In the genomic region with DNA sequence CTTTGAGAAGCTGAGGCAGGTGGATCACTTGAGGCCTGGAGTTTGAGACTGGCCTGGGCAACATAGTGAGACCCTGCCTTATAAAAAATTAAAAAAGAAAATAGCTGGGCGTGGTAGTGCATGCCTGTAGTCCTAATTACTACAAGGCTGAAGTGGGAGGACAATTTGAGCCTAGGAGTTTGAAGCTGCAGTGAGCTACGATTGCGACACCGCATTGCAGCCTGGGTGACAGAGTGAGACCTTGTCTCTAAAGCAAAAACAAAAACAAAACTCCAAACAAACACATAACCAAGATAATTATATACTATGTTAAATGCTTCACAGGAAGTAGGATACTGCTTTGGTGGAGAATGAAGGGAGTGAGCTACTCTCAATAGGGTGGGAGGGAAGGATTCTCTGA, we compare ENCODE assay signal across 28 cellular contexts. TPM values are rescaled to one million over a fixed set of nuclear protein-coding genes. Genes with fewer than 3 reads are reported as not detected.
"Had no signal": no experiment of that assay in that cellular context is flagged by ENCODE, and none has a peak within 500 bp of the region (broad histone marks: within the 10 kb centered on the region; RNA-seq: fewer than 3 reads in every experiment).

No MANE protein-coding gene starts in this region.

- ATAC-seq: activated naive CD4-positive, alpha-beta T cell treated with anti-CD3 and anti-CD28 coated beads, Interleukin-2, amount 50 U/mL, for 72 hours; activated T-cell treated with anti-CD3 and anti-CD28 coated beads, Interleukin-2, amount 50 U/mL, for 72 hours; esophagus mucosa; foreskin keratinocyte; heart left ventricle; natural killer cell; stimulated activated naive B cell treated with anti-CD40 and anti-IgM and Interleukin-4, amounts not matched to agents 10 μg/mL and 1 μg/mL and 100 μg/mL, for 72 hours; WTC11 had no signal

- H3K27ac Mint-ChIP-seq: activated naive CD4-positive, alpha-beta T cell treated with anti-CD3 and anti-CD28 coated beads, Interleukin-2, amount 50 U/mL, for 72 hours; activated T-cell treated with anti-CD3 and anti-CD28 coated beads, Interleukin-2, amount 50 U/mL, for 72 hours; dendritic cell treated with granulocyte-macrophage colony-stimulating factor and Interleukin-4, amounts not matched to agents 40 ng/mL and 50 ng/mL, for 4 days; endodermal cell; immature natural killer cell; memory B cell; natural killer cell; neural progenitor cell; stimulated activated naive B cell treated with anti-CD40 and anti-IgM and Interleukin-4, amounts not matched to agents 10 μg/mL and 1 μg/mL and 100 μg/mL, for 72 hours; WTC11 had no signal

- DNase-seq: activated CD4-positive, alpha-beta T cell treated with anti-CD3 and anti-CD28 coated beads for 1 hour; activated CD4-positive, alpha-beta T cell treated with anti-CD3 and anti-CD28 coated beads, Interleukin-2, amount 50 U/mL, for 4 hours; activated naive CD4-positive, alpha-beta T cell; activated T-cell treated with anti-CD3 and anti-CD28 coated beads for 4 hours; activated T-cell treated with anti-CD3 and anti-CD28 coated beads, Interleukin-2, amount 50 U/mL, for 72 hours; central memory CD4-positive, alpha-beta T cell; endodermal cell; foreskin keratinocyte; heart left ventricle; hypothalamus; immature natural killer cell; natural killer cell; occipital lobe; stimulated activated CD4-positive, alpha-beta T cell treated with anti-CD3 and anti-CD28 coated beads, Interleukin-15, amount 100 ng/mL, for 24 hours; stimulated activated CD4-positive, alpha-beta T cell treated with anti-CD3 and anti-CD28 coated beads, Interleukin-2, amount 100 ng/mL, for 24 hours; stimulated activated naive B cell treated with anti-CD40 and anti-IgM and Interleukin-4, amounts not matched to agents 10 μg/mL and 1 μg/mL and 100 μg/mL, for 72 hours; stomach; T-helper 2 cell had no signal

- H3K36me3 Mint-ChIP-seq: activated naive CD4-positive, alpha-beta T cell treated with anti-CD3 and anti-CD28 coated beads, Interleukin-2, amount 50 U/mL, for 72 hours; immature natural killer cell; memory B cell; natural killer cell; neural progenitor cell; stimulated activated naive B cell treated with anti-CD40 and anti-IgM and Interleukin-4, amounts not matched to agents 10 μg/mL and 1 μg/mL and 100 μg/mL, for 72 hours; WTC11 had no signal

- H3K4me3 Mint-ChIP-seq: activated T-cell treated with anti-CD3 and anti-CD28 coated beads, Interleukin-2, amount 50 U/mL, for 72 hours; dendritic cell treated with granulocyte-macrophage colony-stimulating factor and Interleukin-4, amounts not matched to agents 40 ng/mL and 50 ng/mL, for 4 days; endodermal cell; immature natural killer cell; memory B cell; natural killer cell; stimulated activated naive B cell treated with anti-CD40 and anti-IgM and Interleukin-4, amounts not matched to agents 10 μg/mL and 1 μg/mL and 100 μg/mL, for 72 hours; WTC11 had no signal

- H3K9me3 ChIP-seq: breast epithelium, heart left ventricle, right atrium auricular region, stomach, thyroid gland had no signal

RNA-seq across cellular contexts. Expression of gene EXTL1, which starts 18.3 kb away (rescaled TPM):
- total RNA-seq: activated naive CD4-positive, alpha-beta T cell treated with anti-CD3 and anti-CD28 coated beads, Interleukin-2, amount 50 U/mL, for 72 hours; activated T-cell treated with anti-CD3 and anti-CD28 coated beads, Interleukin-2, amount 50 U/mL, for 72 hours; esophagus mucosa; natural killer cell; pulmonary artery endothelial cell had no signal

RNA-seq across cellular contexts. Expression of gene SLC30A2, which starts 42.7 kb away (rescaled TPM):
- total RNA-seq: activated naive CD4-positive, alpha-beta T cell treated with anti-CD3 and anti-CD28 coated beads, Interleukin-2, amount 50 U/mL, for 72 hours; activated T-cell treated with anti-CD3 and anti-CD28 coated beads, Interleukin-2, amount 50 U/mL, for 72 hours; endodermal cell; esophagus mucosa; foreskin keratinocyte; natural killer cell; occipital lobe; pulmonary artery endothelial cell had no signal
